Comparison of ENCODE assay signal across 18 cellular contexts in genomic region chr11:2674681-2675131, GRCh38. TPM values are rescaled to one million over a fixed set of nuclear protein-coding genes. Genes with fewer than 3 reads are reported as not detected.
A peak's percentile ranks its signal among the peaks of the same experiment; 100 is the strongest.
DNase-seq lines count a peak whose midpoint lies in the region; ATAC-seq and TF ChIP-seq lines count a peak whose summit lies in the region.
"Had no signal": no experiment of that assay in that cellular context is flagged by ENCODE, and none has a peak within 500 bp of the region (broad histone marks: within the 10 kb centered on the region; RNA-seq: fewer than 3 reads in every experiment).

No MANE protein-coding gene starts in this region.

- peaks cover 0 to 7% of the 10 kb centered on the region in 2 donors for H3K36me3 ChIP-seq in adrenal gland (replicated peaks in 1 of 2)
- no peaks in the 10 kb centered on the region for H3K36me3 ChIP-seq in osteoblast (ENCODE audit: insufficient read depth, low read length)

- no peak overlapping the region for H3K4me2 ChIP-seq in osteoblast (ENCODE audit: insufficient read depth, low read length)

- no peak for ATAC-seq in GM19463 (IDR thresholded peaks at IDR 0.05; ENCODE audit: unreplicated experiment)
- ATAC-seq: mucosa of descending colon had no signal

- no peak overlapping the region for H2AFZ ChIP-seq in osteoblast (ENCODE audit: low read length)
- H2AFZ ChIP-seq: GM23248 had no signal

- WGBS in adrenal gland, 4 donors: 45 to 62% (median 59%) methylated on average over 8 of the region's 8 CpGs

- no peak overlapping the region for H3K4me3 ChIP-seq in adrenal gland
- no peak overlapping the region for H3K4me3 ChIP-seq in osteoblast (ENCODE audit: insufficient read depth, low read length)
- H3K4me3 ChIP-seq: GM23248, mucosa of descending colon, psoas muscle had no signal

- DNase-seq in adrenal gland (peak in 5 of 7 donors; percentile 27 to 70 (median 43)), globus pallidus (ENCODE audit: low spot score) (peak; percentile 76), osteoblast (ENCODE audit: insufficient read length, low spot score, missing footprints) (peak; percentile 78), superior temporal gyrus (ENCODE audit: extremely low spot score) (peak; percentile 48), cerebellum (ENCODE audit: low spot score) (no peak), 8988T (no peak), HCEC 1CT (no peak)
- DNase-seq: activated CD4-positive, alpha-beta T cell treated with anti-CD3 and anti-CD28 coated beads for 4 hours; activated T-cell treated with anti-CD3 and anti-CD28 coated beads, Interleukin-2, amount 50 U/mL, for 1 hour; GM23248; immature natural killer cell; mucosa of descending colon; NCI-H1694; NCI-H510A treated with DMSO at 0.1 percent for 48 hours; psoas muscle; SIG-M5; T1000 had no signal

- peak overlapping the region in 3 of 5 donors; percentile 44 to 81 (median 71) for H3K27ac ChIP-seq in adrenal gland
- no peak overlapping the region for H3K27ac ChIP-seq in osteoblast (ENCODE audit: low read depth, low read length)
- H3K27ac ChIP-seq: GM23248, psoas muscle had no signal

- H3K9me3 ChIP-seq in adrenal gland (replicated peaks in 1 of 3): no peaks in the 10 kb centered on the region
- H3K9me3 ChIP-seq in osteoblast (ENCODE audit: low read depth, low read length): no peaks in the 10 kb centered on the region
- H3K9me3 ChIP-seq: mucosa of descending colon, psoas muscle had no signal

- H3K27me3 ChIP-seq in adrenal gland (no peaks in the 10 kb centered on the region), osteoblast (ENCODE audit: insufficient read depth, low read length) (no peaks in the 10 kb centered on the region)

- peaks cover 84% of the 10 kb centered on the region for H3K79me2 ChIP-seq in osteoblast (ENCODE audit: insufficient read depth, low read length)

- peaks cover 54% of the 10 kb centered on the region for H4K20me1 ChIP-seq in osteoblast (ENCODE audit: insufficient read depth, low read length)

- TF ChIP-seq CTCF in adrenal gland (IDR thresholded peaks at IDR 0.05) (no peak), osteoblast (IDR thresholded peaks at IDR 0.05; ENCODE audit: extremely low read depth, low read depth, low read length) (no peak)

- TF ChIP-seq POLR2A in adrenal gland (IDR thresholded peaks at IDR 0.05): no peak

- H3K4me1 ChIP-seq in adrenal gland (replicated peaks in 1 of 2) (peaks cover 6 to 49% of the 10 kb centered on the region in 2 donors), osteoblast (ENCODE audit: insufficient read depth, low read length) (no peaks in the 10 kb centered on the region)

- intact Hi-C loops in adrenal gland (cut with DNase I): no loop called here

RNA-seq across cellular contexts. Expression of gene KCNQ1OT1, which starts 25.1 kb away (rescaled TPM):
- total RNA-seq in adrenal gland: 1 to 10 TPM in 4 of 8 donors, under 1 TPM in 4; 0.55 to 3.6 (median 1.4) TPM
- polyA plus RNA-seq in adrenal gland: 1 to 10 TPM in 1 of 3 donors, under 1 TPM in 2; 0.15 to 1.4 (median 0.17) TPM
- 5.1 and 6.2 TPM in 2 replicates for total RNA-seq in osteoblast
- total RNA-seq in cerebellum: 12.0 TPM

Comparison
In these comparisons a context has a peak if more than half of its experiments do, and no peak if none do; other contexts are left out.
1. DNase-seq: peak in adrenal gland (5 of 7), globus pallidus (single experiment), osteoblast (single experiment) and superior temporal gyrus (single experiment); none in cerebellum (single experiment), 8988T (single experiment) and HCEC 1CT (single experiment).